ENCODE assay signal across 7 cellular contexts in genomic region chr14:76904740-76905569, GRCh38.
DNase-seq lines count a peak whose midpoint lies in the region; ATAC-seq and FAIRE-seq lines count a peak whose summit lies in the region.

No MANE protein-coding gene starts in this region.

- FAIRE-seq in urothelium cell line (lab: Jason Lieb, UNC): peak; percentile 63

- DNase-seq in NCI-H748 treated with DMSO at 0.1 percent for 48 hours (lab: John Stamatoyannopoulos, UW): peak; percentile 64
- DNase-seq in activated CD8-positive, alpha-beta memory T cell treated with anti-CD3 and anti-CD28 coated beads, Interleukin-2, amount 50 U/mL, for 48 hours: peak; percentile 87
- DNase-seq in fibroblast of peridontal ligament (ENCODE audit: extremely low read depth): peak; percentile 92
- peak; percentile 44 for DNase-seq in pulmonary artery endothelial cell (ENCODE audit: low read depth, low spot score)
- peak; percentile 93 for DNase-seq in urothelium cell line (ENCODE audit: low spot score)

- ATAC-seq in GM18517 (IDR thresholded peaks at IDR 0.05; ENCODE audit: unreplicated experiment): peak; percentile 82
- peak; percentile 89 for ATAC-seq in HG02885 (IDR thresholded peaks at IDR 0.05; ENCODE audit: poor library complexity, unreplicated experiment)

Comparison
In these comparisons a context has a peak if more than half of its experiments do, and no peak if none do; other contexts are left out.
1. Peak in every context shown above with its lines: DNase-seq and ATAC-seq.